ENCODE assay signal across 1 cellular context in the genomic region with DNA sequence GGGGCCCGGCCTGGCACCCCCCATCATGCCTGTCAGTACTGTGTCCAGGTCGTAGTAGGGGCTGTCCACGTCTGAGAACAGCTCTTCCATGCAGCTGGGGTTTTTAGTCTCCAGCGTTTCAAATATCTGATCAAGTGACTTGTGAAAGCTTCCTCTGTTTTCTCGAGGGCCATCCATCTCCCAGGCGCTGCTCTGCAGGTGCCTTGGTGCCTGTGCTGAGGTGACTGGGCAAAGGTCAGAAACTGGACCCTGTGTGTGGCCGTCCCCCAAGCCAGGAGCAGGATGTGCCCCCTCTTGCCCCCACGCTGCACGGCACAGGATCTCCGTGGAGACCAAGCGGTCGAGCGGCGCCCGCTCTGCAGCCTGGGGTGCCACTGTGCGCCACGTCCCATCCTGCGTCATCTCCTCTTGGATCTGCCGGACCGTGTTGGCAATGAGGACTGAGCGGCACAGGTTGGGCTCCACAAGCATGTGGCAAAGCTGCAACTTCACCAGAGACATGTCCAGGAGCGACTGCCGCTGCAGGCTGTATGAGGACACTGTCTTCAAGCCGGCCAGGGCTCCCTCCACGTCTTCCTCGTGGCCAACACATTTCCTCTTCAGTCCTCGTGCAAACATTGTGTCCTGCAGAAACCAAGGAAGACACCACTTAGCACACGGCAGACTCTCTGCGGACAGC.
TF ChIP-seq lines count a peak whose summit lies in the region.

No MANE protein-coding gene starts in this region.

TF ChIP-seq in IMR-90, 13 proteins besides CTCF, POLR2A, EP300 and RAD21:
- TF ChIP-seq CHD1 (IDR thresholded peaks at IDR 0.05; ENCODE audit: low read depth, low read length): no peak
